ENCODE assay signal across 8 cellular contexts in the genomic region with DNA sequence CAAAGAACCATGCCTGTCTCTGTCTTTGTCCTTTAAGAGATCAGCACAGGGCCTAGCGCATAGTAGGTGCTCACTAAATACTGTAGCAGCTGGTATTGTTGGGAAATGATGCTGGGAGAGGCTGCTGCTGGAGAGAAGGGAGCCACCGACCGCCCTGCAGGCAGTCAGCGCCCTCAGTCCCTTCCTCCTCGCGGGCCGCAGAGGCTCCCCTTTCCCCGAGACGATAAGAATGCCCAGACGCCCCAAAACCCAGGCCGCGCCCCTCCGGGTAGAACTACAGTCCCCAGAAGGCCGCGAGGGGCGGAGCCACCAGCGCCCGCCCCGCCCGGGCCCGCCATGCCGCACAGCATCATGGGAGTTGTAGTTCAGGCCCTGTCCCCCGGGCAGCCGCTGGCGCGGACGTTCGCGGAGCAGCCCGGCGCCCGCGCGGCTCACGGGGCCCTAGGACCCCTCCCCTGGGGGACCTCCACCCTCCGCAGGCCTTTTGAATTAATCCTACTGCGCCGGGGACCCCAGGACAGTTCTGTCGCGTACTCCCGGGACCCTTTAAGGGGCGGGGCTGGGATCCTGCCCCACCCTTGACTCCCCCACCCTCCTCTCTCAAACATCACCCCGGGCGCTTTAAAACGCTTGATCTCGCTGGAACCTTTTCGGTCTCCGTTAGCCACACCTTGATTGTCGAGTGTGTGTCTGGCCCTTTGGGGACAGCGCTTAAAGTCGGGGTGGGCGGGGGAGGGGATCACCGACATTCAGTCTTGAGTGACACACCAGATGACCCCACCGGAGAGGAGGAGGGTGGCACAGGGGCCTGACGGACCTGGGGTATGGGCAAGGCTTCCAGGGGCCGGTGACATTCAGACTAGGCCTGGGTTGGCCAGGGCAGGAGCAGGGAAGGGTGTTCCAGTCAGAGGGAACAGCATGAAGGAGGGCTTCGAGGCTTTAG.
A peak's percentile ranks its signal among the peaks of the same experiment; 100 is the strongest.
DNase-seq lines count a peak whose midpoint lies in the region; ATAC-seq and TF ChIP-seq lines count a peak whose summit lies in the region.

No MANE protein-coding gene starts in this region.

- no peak for TF ChIP-seq CTCF in GM12875 (IDR thresholded peaks at IDR 0.05; ENCODE audit: borderline replicate concordance, insufficient read depth, low read depth, low read length)
- no peak for TF ChIP-seq CTCF in choroid plexus epithelial cell (conservative IDR thresholded peaks at IDR 0.05; ENCODE audit: low read depth, low read length)

- DNase-seq in NCI-H2196 (lab: John Stamatoyannopoulos, UW; ENCODE audit: unreplicated experiment), result peak; percentile 76
- peak; percentile 88 to 93 for DNase-seq in activated CD4-positive, alpha-beta T cell treated with anti-CD3 and anti-CD28 coated beads for 4 hours
- peak; percentile 80 for DNase-seq in choroid plexus epithelial cell (ENCODE audit: low read depth)
- peak; percentile 89 for DNase-seq in left kidney (ENCODE audit: low read depth, low spot score)
- peak; percentile 81 to 88 (median 86) for DNase-seq in stimulated activated CD4-positive, alpha-beta T cell treated with anti-CD3 and anti-CD28 coated beads, Interleukin-1b, Interleukin-23, amount 100 ng/mL, for 24 hours (ENCODE audit: low read depth in 4 of 4, low spot score in 1 of 4)

- peak overlapping the region; percentile 52 for H3K4me3 ChIP-seq in GM12875 (ENCODE audit: low read depth, low read length)
- peak overlapping the region; percentile 75 for H3K4me3 ChIP-seq in choroid plexus epithelial cell (ENCODE audit: low read depth, low read length)

- ATAC-seq in HG02840 (IDR thresholded peaks at IDR 0.05; ENCODE audit: low FRiP score, unreplicated experiment), result peak; percentile 68
- no peak for ATAC-seq in HG02763 (IDR thresholded peaks at IDR 0.05; ENCODE audit: unreplicated experiment)
